In genomic region chr16:87869061-87869878, GRCh38 we compare ENCODE assay signal across 8 cellular contexts. TPM values are rescaled to one million over a fixed set of nuclear protein-coding genes. Genes with fewer than 3 reads are reported as not detected.
DNase-seq lines count a peak whose midpoint lies in the region; ATAC-seq and TF ChIP-seq lines count a peak whose summit lies in the region.
"Not testable (repeated sequence)": the region's sequence is repeated elsewhere in the genome, so short reads cannot be mapped to it uniquely, and the experiment has no call there.

Gene SLC7A5, minus strand, starts transcription at chr16:87869507. Its CDS starts 85 bp downstream, at chr16:87869422.

- not testable (repeated sequence) for H4K91ac ChIP-seq in neuronal stem cell (ENCODE audit: low read depth, low read length, poor library complexity)

- not testable (repeated sequence) for H2AK5ac ChIP-seq in neuronal stem cell (ENCODE audit: low read depth, low read length)

- H3K23ac ChIP-seq in neuronal stem cell (ENCODE audit: low read depth, low read length, poor library complexity): peak within 1 kb of the TSS; percentile 98

- peak; percentile 34 for ATAC-seq in GM23338
- ATAC-seq in T-cell (replicated peaks in 1 of 4): peak; percentile 74 to 85 (median 80)

- H3K27me3 ChIP-seq in DOHH2 (ENCODE audit: control insufficient read depth, low read length); neuronal stem cell (ENCODE audit: control insufficient read depth in 3 of 3, insufficient read depth in 3 of 3, low read depth in 1 of 3, low read length in 3 of 3): not testable (repeated sequence)
- H3K27me3 ChIP-seq in GM23338 (ENCODE audit: insufficient read depth): peaks cover 43% of the 10 kb centered on the region

- H3K4me2 ChIP-seq in DOHH2 (ENCODE audit: low read length) (peak within 1 kb of the TSS; percentile 95), GM23338 (peak within 1 kb of the TSS; percentile 100), neuronal stem cell (ENCODE audit: insufficient read depth, low read length, poor library complexity, severe bottlenecking) (peak within 1 kb of the TSS; percentile 85)

- not testable (repeated sequence) for H2BK5ac ChIP-seq in neuronal stem cell (ENCODE audit: low read length)

- TF ChIP-seq CTCF in DOHH2 (IDR thresholded peaks at IDR 0.05; ENCODE audit: low read depth, low read length, poor library complexity, severe bottlenecking); GM23338 (conservative IDR thresholded peaks at IDR 0.05; ENCODE audit: low read depth in 2 of 2): not testable (repeated sequence)

- WGBS in neuronal stem cell (ENCODE audit: extremely low coverage in 2 of 2, insufficient read length in 2 of 2, insufficient replicate concordance in 1 of 2), 2 donors: no CpG with 5 or more reads among the region's 109 CpGs

- not testable (repeated sequence) for H3F3A ChIP-seq in DOHH2 (ENCODE audit: control insufficient read depth, insufficient read depth); GM23338 (replicated peaks; ENCODE audit: low read depth)

- peaks cover 45% of the 10 kb centered on the region for H3K36me3 ChIP-seq in DOHH2 (ENCODE audit: control insufficient read depth, low read length)
- not testable (repeated sequence) for H3K36me3 ChIP-seq in GM23338 (ENCODE audit: insufficient read depth); neuronal stem cell (replicated peaks in 1 of 2; ENCODE audit: control insufficient read depth in 2 of 2, insufficient read depth in 2 of 2, low read length in 2 of 2)

- not testable (repeated sequence) for H3K14ac ChIP-seq in neuronal stem cell (ENCODE audit: low read length)

- H4K8ac ChIP-seq in neuronal stem cell (ENCODE audit: low read depth, low read length): not testable (repeated sequence)

- CTCF ChIA-PET in T-cell (lab: Charles Lee): interaction anchor here (0.6 to 5.8 kb wide), 7 partner anchors 16 to 92 kb away, joined by 3 to 165 read pairs (median 6); no protein-coding TSS in a partner anchor

- H3K18ac ChIP-seq in neuronal stem cell (ENCODE audit: low read length): peak within 1 kb of the TSS; percentile 80

- H3K27me3 Mint-ChIP-seq in GM23338 (ENCODE audit: insufficient read depth, low read depth, poor library complexity): peaks cover 71% of the 10 kb centered on the region
- H3K27me3 Mint-ChIP-seq in T-cell; activated naive CD4-positive, alpha-beta T cell treated with anti-CD3 and anti-CD28 coated beads, Interleukin-2, amount 50 U/mL, for 24 hours: not testable (repeated sequence)

- H3K4me3 ChIP-seq in DOHH2 (ENCODE audit: low read length) (peak within 1 kb of the TSS; percentile 96), GM23338 (peak within 1 kb of the TSS; percentile 96), neuronal stem cell (ENCODE audit: low read length in 2 of 2) (peak within 1 kb of the TSS; percentile 73 to 93)

- not testable (repeated sequence) for H3K79me1 ChIP-seq in neuronal stem cell (ENCODE audit: low read depth, low read length)

- H3K27ac Mint-ChIP-seq in GM23338: peak within 1 kb of the TSS; percentile 98
- peak within 1 kb of the TSS; percentile 86 to 95 for H3K27ac Mint-ChIP-seq in T-cell
- peak within 1 kb of the TSS; percentile 100 for H3K27ac Mint-ChIP-seq in activated naive CD4-positive, alpha-beta T cell treated with anti-CD3 and anti-CD28 coated beads, Interleukin-2, amount 50 U/mL, for 24 hours

- H3K9ac ChIP-seq in neuronal stem cell (ENCODE audit: low read depth, low read length, poor library complexity): peak within 1 kb of the TSS; percentile 85

- peaks cover 15% of the 10 kb centered on the region for H4K20me1 ChIP-seq in DOHH2 (ENCODE audit: control insufficient read depth, insufficient read depth, low read depth, low read length)
- H4K20me1 ChIP-seq in GM23338 (replicated peaks; ENCODE audit: insufficient read depth): peaks cover 39% of the 10 kb centered on the region

- H3K9me3 ChIP-seq in DOHH2 (ENCODE audit: control insufficient read depth, insufficient read depth, low read length); neuronal stem cell (replicated peaks in 1 of 2; ENCODE audit: control insufficient read depth in 2 of 2, insufficient read depth in 1 of 2, low read depth in 1 of 2, low read length in 2 of 2): not testable (repeated sequence)

- POLR2A ChIA-PET in T-cell (lab: Charles Lee): interaction anchor here in 1 of 2 donors (0.7 to 1.6 kb wide), 4 partner anchors 16 to 100 kb away, joined by 3 to 4 read pairs (median 3); no protein-coding TSS in a partner anchor

- not testable (repeated sequence) for H2BK120ac ChIP-seq in neuronal stem cell (ENCODE audit: low read depth, low read length)

- H3K4me1 Mint-ChIP-seq in GM23338: peaks cover 66% of the 10 kb centered on the region
- peaks cover 48 to 55% (median 49%) of the 10 kb centered on the region in 3 donors for H3K4me1 Mint-ChIP-seq in T-cell
- peaks cover 46% of the 10 kb centered on the region for H3K4me1 Mint-ChIP-seq in activated naive CD4-positive, alpha-beta T cell treated with anti-CD3 and anti-CD28 coated beads, Interleukin-2, amount 50 U/mL, for 24 hours

- peaks cover 49% of the 10 kb centered on the region for H3K4me1 ChIP-seq in DOHH2 (ENCODE audit: control insufficient read depth, low read length)
- H3K4me1 ChIP-seq in GM23338 (ENCODE audit: insufficient read depth): peaks cover 55% of the 10 kb centered on the region
- peaks cover 0 to 13% of the 10 kb centered on the region in 2 donors for H3K4me1 ChIP-seq in neuronal stem cell (ENCODE audit: control insufficient read depth in 2 of 2, insufficient read depth in 1 of 2, low read depth in 1 of 2, low read length in 2 of 2)

- H2BK12ac ChIP-seq in neuronal stem cell (ENCODE audit: low read length): not testable (repeated sequence)

- not testable (repeated sequence) for H3K4ac ChIP-seq in neuronal stem cell (ENCODE audit: low read length)

- H3K9me3 Mint-ChIP-seq in GM23338; T-cell; activated naive CD4-positive, alpha-beta T cell treated with anti-CD3 and anti-CD28 coated beads, Interleukin-2, amount 50 U/mL, for 24 hours: not testable (repeated sequence)

- not testable (repeated sequence) for H2AFZ ChIP-seq in GM23338
- H2AFZ ChIP-seq in neuronal stem cell (ENCODE audit: low read length): peak within 1 kb of the TSS; percentile 91

- H3K27ac ChIP-seq in DOHH2 (ENCODE audit: low read depth, low read length) (peak within 1 kb of the TSS; percentile 41), GM23338 (ENCODE audit: low read depth) (peak within 1 kb of the TSS; percentile 98), neuronal stem cell (replicated peaks; ENCODE audit: low read length) (peak within 1 kb of the TSS; percentile 15)

- peak; percentile 94 for DNase-seq in GM23338 (ENCODE audit: low spot score)
- peak; percentile 78 for DNase-seq in LoVo (ENCODE audit: low spot score)
- DNase-seq in T-cell: peak; percentile 55 to 89 (median 78)
- peak; percentile 64 for DNase-seq in globus pallidus (ENCODE audit: low spot score)
- DNase-seq in neuronal stem cell (ENCODE audit: low spot score): peak; percentile 83
- peak; percentile 86 for DNase-seq in stimulated activated naive CD4-positive, alpha-beta T cell treated with Interleukin-2 at 50 U/mL for 16 hours (lab: John Stamatoyannopoulos, UW)

- H3K79me2 ChIP-seq in DOHH2 (ENCODE audit: control insufficient read depth, low read length) (peaks cover 50% of the 10 kb centered on the region), GM23338 (replicated peaks; ENCODE audit: insufficient read depth) (peaks cover 46% of the 10 kb centered on the region)

- H3K9me2 ChIP-seq in DOHH2 (replicated peaks; ENCODE audit: control insufficient read depth, low read length); GM23338 (ENCODE audit: insufficient read depth): not testable (repeated sequence)

- H3K36me3 Mint-ChIP-seq in GM23338 (ENCODE audit: low read depth): peaks cover 45% of the 10 kb centered on the region
- not testable (repeated sequence) for H3K36me3 Mint-ChIP-seq in T-cell
- peaks cover 28% of the 10 kb centered on the region for H3K36me3 Mint-ChIP-seq in activated naive CD4-positive, alpha-beta T cell treated with anti-CD3 and anti-CD28 coated beads, Interleukin-2, amount 50 U/mL, for 24 hours

- not testable (repeated sequence) for H2BK15ac ChIP-seq in neuronal stem cell (ENCODE audit: low read length)

- peak within 1 kb of the TSS; percentile 90 for H3K4me3 Mint-ChIP-seq in GM23338
- H3K4me3 Mint-ChIP-seq in T-cell: peak within 1 kb of the TSS; percentile 87 to 99 (median 91)
- peak within 1 kb of the TSS; percentile 99 for H3K4me3 Mint-ChIP-seq in activated naive CD4-positive, alpha-beta T cell treated with anti-CD3 and anti-CD28 coated beads, Interleukin-2, amount 50 U/mL, for 24 hours

TF ChIP-seq in GM23338, 12 proteins besides CTCF, POLR2A, EP300 and RAD21 (continues in another document):
- TF ChIP-seq CREB1 (CRISPR knock-in tag; IDR thresholded peaks at IDR 0.05; ENCODE audit: low read depth) (peak; percentile 76), REST (IDR thresholded peaks at IDR 0.05; ENCODE audit: unreplicated experiment) (peak; percentile 3)

RNA-seq across cellular contexts. Expression of gene SLC7A5, which starts in this region (rescaled TPM):
- total RNA-seq in GM23338 (2014; rRNA removed; shearing (Covaris generic)): 328 and 386 TPM in 2 replicates
- polyA plus RNA-seq in GM23338 (2016; fragmentation: Nextera tagmentation; extraction: Ambion mirVana): 107 and 109 TPM in 2 replicates
- total RNA-seq in T-cell: 10 to 100 TPM; 37.9 to 81.6 (median 40.0) TPM
- polyA plus RNA-seq in neuronal stem cell (2013, experiment 1 of 2): 18.4 TPM
- 18.6 TPM for polyA plus RNA-seq in neuronal stem cell (2013, experiment 2 of 2)

Comparison
In these comparisons a context has a peak if more than half of its experiments do, and no peak if none do; other contexts are left out.
1. Peak in every context shown above with its lines: DNase-seq, ATAC-seq, H3K4me3 ChIP-seq and H3K27ac ChIP-seq.
2. H3K27ac ChIP-seq: peak in every context shown above with its lines; median percentile 98 in GM23338; 41 in DOHH2; 15 in neuronal stem cell.